In the genomic region with DNA sequence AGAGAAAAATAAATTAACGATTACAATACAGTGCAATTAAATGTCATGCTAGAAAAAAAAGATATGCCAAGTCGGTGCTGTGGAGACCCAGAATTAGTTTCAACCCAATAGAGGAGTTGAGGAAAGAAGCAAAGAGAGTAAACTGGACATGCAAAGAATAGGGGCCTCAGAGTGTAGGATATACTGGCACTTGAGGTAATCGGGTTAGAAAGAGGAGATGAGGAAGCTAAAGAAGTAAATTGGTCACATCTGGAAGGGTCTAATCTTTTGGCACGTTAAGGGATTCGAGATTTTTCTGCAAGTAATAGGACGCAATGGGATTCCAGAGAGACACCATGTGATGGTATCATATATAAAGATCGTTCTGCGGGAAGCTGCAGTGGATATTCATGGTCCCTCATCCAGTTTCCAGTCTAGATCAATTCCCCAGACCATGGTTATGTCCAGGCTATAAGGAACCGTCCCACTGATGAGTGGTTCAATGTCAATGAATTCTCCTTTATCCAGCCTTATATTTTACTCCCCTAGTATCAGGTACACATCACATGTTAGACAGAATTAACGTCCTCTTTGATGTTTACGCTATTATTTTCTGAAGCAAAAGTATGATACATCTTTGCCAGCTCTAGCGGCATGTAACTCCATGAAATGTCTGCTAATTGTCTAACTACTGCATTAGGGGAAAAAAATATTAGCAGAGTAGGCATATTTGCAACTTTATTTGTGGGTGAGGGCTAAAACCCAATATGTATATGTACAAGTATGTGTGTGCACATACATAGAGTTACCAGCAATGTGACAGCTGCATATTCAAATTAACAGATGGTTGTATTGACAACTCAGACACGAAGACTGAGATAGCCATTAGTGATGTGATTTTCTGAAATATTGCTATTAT, we compare ENCODE assay signal across 8 cellular contexts. TPM values are rescaled to one million over a fixed set of nuclear protein-coding genes. Genes with fewer than 3 reads are reported as not detected.
DNase-seq lines count a peak whose midpoint lies in the region; ATAC-seq, FAIRE-seq and TF ChIP-seq lines count a peak whose summit lies in the region.

No MANE protein-coding gene starts in this region.

- peak overlapping the region; percentile 93 for H3K27ac ChIP-seq in colonic mucosa

- no peaks in the 10 kb centered on the region for H3K27me3 ChIP-seq in colonic mucosa

- peak overlapping the region; percentile 39 to 53 for H3K9ac ChIP-seq in colonic mucosa (ENCODE audit: low read depth in 2 of 2, low read length in 2 of 2)

- peaks cover 4% of the 10 kb centered on the region for H3K27me3 Mint-ChIP-seq in activated T-cell treated with anti-CD3 and anti-CD28 coated beads, Interleukin-2, amount 50 U/mL, for 4 hours (ENCODE audit: low read depth)

- H3K36me3 Mint-ChIP-seq in activated T-cell treated with anti-CD3 and anti-CD28 coated beads, Interleukin-2, amount 50 U/mL, for 4 hours (ENCODE audit: insufficient read depth), result no peaks in the 10 kb centered on the region

- no peaks in the 10 kb centered on the region for H3K36me3 ChIP-seq in colonic mucosa

- no peaks in the 10 kb centered on the region for H3K9me3 ChIP-seq in colonic mucosa

- intact Hi-C loops in colonic mucosa (cut with DNase I), result no loop called here

- H3K4me1 Mint-ChIP-seq in activated T-cell treated with anti-CD3 and anti-CD28 coated beads, Interleukin-2, amount 50 U/mL, for 4 hours (ENCODE audit: low read depth), result peaks cover 24% of the 10 kb centered on the region

- no peak for FAIRE-seq in urothelium cell line (lab: Jason Lieb, UNC)

- H3K4me1 ChIP-seq in colonic mucosa, result no peaks in the 10 kb centered on the region

- TF ChIP-seq CTCF in colonic mucosa (IDR thresholded peaks at IDR 0.05), result no peak

- H3K9me3 Mint-ChIP-seq in activated T-cell treated with anti-CD3 and anti-CD28 coated beads, Interleukin-2, amount 50 U/mL, for 4 hours, result no peaks in the 10 kb centered on the region

- peak overlapping the region; percentile 62 for H3K4me3 ChIP-seq in colonic mucosa

- peak overlapping the region; percentile 92 for H3K4me3 Mint-ChIP-seq in activated T-cell treated with anti-CD3 and anti-CD28 coated beads, Interleukin-2, amount 50 U/mL, for 4 hours

- no peak for DNase-seq in activated T-cell treated with anti-CD3 and anti-CD28 coated beads, Interleukin-2, amount 50 U/mL, for 4 hours
- DNase-seq in activated T-cell treated with anti-CD3 and anti-CD28 coated beads, Interleukin-2, amount 50 U/mL, for 1 hour, result no peak
- DNase-seq in NCI-H524 treated with DMSO at 0.1 percent for 48 hours (lab: John Stamatoyannopoulos, UW) (peak; percentile 47), colonic mucosa (no peak), midbrain (lab: John Stamatoyannopoulos, UW) (peak; percentile 72), GM19238 (ENCODE audit: insufficient read length, low spot score) (no peak), NCI-H748 (lab: John Stamatoyannopoulos, UW; ENCODE audit: unreplicated experiment) (no peak), urothelium cell line (ENCODE audit: low spot score) (no peak)

- no peak for ATAC-seq in activated T-cell treated with anti-CD3 and anti-CD28 coated beads, Interleukin-2, amount 50 U/mL, for 4 hours

RNA-seq across cellular contexts. Expression of a gene that starts 1.1 kb away (rescaled TPM):
- total RNA-seq in activated T-cell treated with anti-CD3 and anti-CD28 coated beads, Interleukin-2, amount 50 U/mL, for 4 hours, result 1 to 10 TPM; 2.4 to 3.5 (median 3.2) TPM
- 1 to 10 TPM; 6.0 to 8.3 TPM for total RNA-seq in colonic mucosa

Comparison
In these comparisons a context has a peak if more than half of its experiments do, and no peak if none do; other contexts are left out.
1. DNase-seq: peak in NCI-H524 treated with DMSO at 0.1 percent for 48 hours (single experiment) and midbrain (single experiment); none in activated T-cell treated with anti-CD3 and anti-CD28 coated beads, Interleukin-2, amount 50 U/mL, for 4 hours (single experiment), activated T-cell treated with anti-CD3 and anti-CD28 coated beads, Interleukin-2, amount 50 U/mL, for 1 hour (single experiment), colonic mucosa (single experiment), GM19238 (single experiment), NCI-H748 (single experiment) and urothelium cell line (single experiment).